Comparison of ENCODE assay signal across 6 cellular contexts in genomic region chr13:26726684-26727083, GRCh38. TPM values are rescaled to one million over a fixed set of nuclear protein-coding genes. Genes with fewer than 3 reads are reported as not detected.
"Had no signal": no experiment of that assay in that cellular context is flagged by ENCODE, and none has a peak within 500 bp of the region (broad histone marks: within the 10 kb centered on the region; RNA-seq: fewer than 3 reads in every experiment).

No MANE protein-coding gene starts in this region.

- H3K27ac Mint-ChIP-seq: GM23338, H9, IgD-negative memory B cell had no signal

- H3K4me3 Mint-ChIP-seq: GM23338, H9, IgD-negative memory B cell had no signal

- DNase-seq: H9, HCEC 1CT had no signal

- ATAC-seq: GM23338, HepG2 had no signal

- H3K4me1 Mint-ChIP-seq: GM23338, H9 had no signal

- H3K4me3 ChIP-seq: GM23338 had no signal

- H3K36me3 Mint-ChIP-seq: IgD-negative memory B cell had no signal

RNA-seq across cellular contexts. Expression of gene GPR12, which starts 33.9 kb away (rescaled TPM):
- total RNA-seq: GM23338, H9, HepG2, HT1080 had no signal
- polyA plus RNA-seq: HepG2, IgD-negative memory B cell had no signal
